ENCODE assay signal across 1 cellular context in the genomic region with DNA sequence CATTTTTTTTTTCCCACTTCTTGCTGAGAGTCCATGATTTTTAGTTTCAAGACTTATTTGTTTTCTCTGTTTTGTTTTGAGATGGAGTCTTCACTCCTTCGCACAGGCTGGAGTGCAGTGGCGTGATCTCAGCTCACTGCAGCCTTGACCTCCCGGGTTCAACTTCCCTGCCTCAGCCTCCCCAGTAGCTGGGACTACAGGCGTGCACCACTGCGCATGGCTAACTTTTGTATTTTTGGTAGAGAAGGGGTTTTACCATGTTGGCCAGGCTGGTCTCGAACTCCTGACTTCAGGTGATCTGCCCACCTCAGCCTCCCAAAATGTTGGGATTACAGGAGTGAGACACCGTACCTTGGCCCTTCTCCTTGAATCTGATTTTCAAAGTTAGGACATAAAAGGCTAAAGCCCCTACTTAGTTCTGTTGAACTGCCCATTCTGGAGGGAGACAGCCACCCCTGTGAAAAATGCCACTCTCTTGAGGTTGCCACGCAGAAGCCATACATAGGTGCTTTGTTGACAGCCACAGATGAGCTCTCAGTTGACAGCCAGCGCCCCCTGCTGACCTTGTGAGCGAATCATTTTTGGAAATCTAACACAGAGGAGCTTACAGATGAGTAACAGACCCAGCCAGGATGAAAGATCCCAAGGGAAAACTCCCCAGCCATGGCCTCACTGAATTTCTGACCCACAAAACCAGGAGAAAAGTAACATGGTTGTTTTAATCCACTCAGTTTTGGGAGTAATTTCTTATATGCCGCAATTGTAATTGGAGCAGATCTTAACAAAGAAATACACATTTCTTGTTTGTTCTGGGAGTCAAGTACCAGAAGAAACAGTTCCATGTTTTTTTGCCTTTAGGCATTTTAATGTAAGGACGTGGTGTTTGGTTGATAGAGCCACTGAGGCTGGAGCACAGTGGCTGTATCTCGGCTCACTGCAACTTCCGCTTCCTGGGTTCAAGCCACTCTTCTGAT.
TF ChIP-seq lines count a peak whose summit lies in the region.

No MANE protein-coding gene starts in this region.

TF ChIP-seq in IMR-90, 13 proteins besides CTCF, POLR2A, EP300 and RAD21:
- peak; percentile 82 for TF ChIP-seq SMC3 (IDR thresholded peaks at IDR 0.05; ENCODE audit: low read depth, low read length)
- no peak for TF ChIP-seq MAZ (IDR thresholded peaks at IDR 0.05; ENCODE audit: borderline replicate concordance, low read depth, low read length)
- no peak for TF ChIP-seq RFX5 (IDR thresholded peaks at IDR 0.05; ENCODE audit: low read depth, low read length)
- TF ChIP-seq, protein P1, sequence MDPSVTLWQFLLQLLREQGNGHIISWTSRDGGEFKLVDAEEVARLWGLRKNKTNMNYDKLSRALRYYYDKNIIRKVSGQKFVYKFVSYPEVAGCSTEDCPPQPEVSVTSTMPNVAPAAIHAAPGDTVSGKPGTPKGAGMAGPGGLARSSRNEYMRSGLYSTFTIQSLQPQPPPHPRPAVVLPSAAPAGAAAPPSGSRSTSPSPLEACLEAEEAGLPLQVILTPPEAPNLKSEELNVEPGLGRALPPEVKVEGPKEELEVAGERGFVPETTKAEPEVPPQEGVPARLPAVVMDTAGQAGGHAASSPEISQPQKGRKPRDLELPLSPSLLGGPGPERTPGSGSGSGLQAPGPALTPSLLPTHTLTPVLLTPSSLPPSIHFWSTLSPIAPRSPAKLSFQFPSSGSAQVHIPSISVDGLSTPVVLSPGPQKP (IDR thresholded peaks at IDR 0.05; ENCODE audit: borderline replicate concordance, low read depth, low read length) = no peak
